19 cellular contexts compared by ENCODE assay signal in the genomic region with DNA sequence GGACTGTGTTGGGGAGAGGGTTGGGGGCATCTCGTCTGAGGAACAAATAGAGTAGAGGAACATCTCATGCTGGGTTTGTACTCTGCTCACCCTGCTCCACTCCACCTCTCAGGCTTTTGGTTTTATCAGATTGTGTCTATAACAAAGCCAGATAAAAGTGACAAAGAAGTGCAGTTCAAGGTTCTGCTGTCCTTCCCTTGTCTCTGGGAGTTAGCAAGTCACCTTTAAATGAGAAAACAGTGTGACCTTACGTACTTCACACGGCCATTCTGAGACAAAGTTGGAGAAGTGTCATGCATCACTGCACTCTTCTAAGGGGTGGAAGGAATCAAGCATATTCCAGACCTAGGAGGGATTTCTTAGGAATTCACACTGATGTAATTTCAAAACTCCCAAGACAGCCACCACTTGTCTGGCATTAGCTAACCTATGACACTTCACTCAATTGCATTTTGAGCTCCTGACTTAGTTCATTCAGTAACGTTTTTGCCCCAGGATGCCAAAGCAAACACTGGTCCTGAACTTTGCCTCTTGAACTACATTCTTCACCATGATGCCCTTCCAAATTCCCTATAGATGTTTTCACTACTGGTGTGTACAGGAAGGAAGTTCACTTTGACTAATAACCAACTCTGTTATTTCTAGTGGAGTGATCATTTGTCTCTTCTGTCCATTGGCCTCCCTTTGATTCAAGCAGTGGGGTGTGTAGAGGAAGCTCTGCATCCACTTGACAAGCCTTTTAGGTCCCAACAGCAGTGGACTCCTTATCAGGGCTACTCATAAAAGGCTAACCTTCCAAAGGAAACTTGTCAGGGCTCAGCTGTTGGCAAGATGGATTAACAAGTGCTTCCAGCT.
DNase-seq lines count a peak whose midpoint lies in the region; ATAC-seq, FAIRE-seq and TF ChIP-seq lines count a peak whose summit lies in the region.
"Had no signal": no experiment of that assay in that cellular context is flagged by ENCODE, and none has a peak within 500 bp of the region (broad histone marks: within the 10 kb centered on the region; RNA-seq: fewer than 3 reads in every experiment).

No MANE protein-coding gene starts in this region.

- H3K27ac Mint-ChIP-seq in GM23338: no peak overlapping the region
- H3K27ac Mint-ChIP-seq: IgD-negative memory B cell, neural progenitor cell had no signal

- H3K4me2 ChIP-seq in GM23338: no peak overlapping the region
- H3K4me2 ChIP-seq: BLaER1 treated with 17β-estradiol and CSF1 and Interleukin-3, amounts not matched to agents 10 nM and 100 nM; neural progenitor cell had no signal

- FAIRE-seq in bronchial epithelial cell (lab: Jason Lieb, UNC): peak; percentile 7
- no peak for FAIRE-seq in small intestine (lab: Jason Lieb, UNC)

- no peak overlapping the region for H3K9ac ChIP-seq in liver (ENCODE audit: low read depth in 1 of 2, low read length in 2 of 2)
- H3K9ac ChIP-seq: BLaER1 treated with 17β-estradiol and CSF1 and Interleukin-3, amounts not matched to agents 10 nM and 100 nM; neural progenitor cell had no signal

- H3K9me3 ChIP-seq in liver (ENCODE audit: control insufficient read depth in 4 of 4, low read length in 3 of 4) (peaks cover 0 to 2% (median 0%) of the 10 kb centered on the region in 4 donors), small intestine (ENCODE audit: control insufficient read depth, low read depth) (no peaks in the 10 kb centered on the region)

- H3K4me3 Mint-ChIP-seq in GM23338: no peak overlapping the region
- H3K4me3 Mint-ChIP-seq: IgD-negative memory B cell, neural progenitor cell had no signal

- TF ChIP-seq CTCF in bronchial epithelial cell (IDR thresholded peaks at IDR 0.05; ENCODE audit: insufficient read depth, low read length, severe bottlenecking) (no peak), liver (IDR thresholded peaks at IDR 0.05; ENCODE audit: low read depth, low read length, missing input control) (no peak), GM23338 (conservative IDR thresholded peaks at IDR 0.05; ENCODE audit: low read depth in 2 of 2) (no peak)

- H3K36me3 ChIP-seq in bronchial epithelial cell (ENCODE audit: control insufficient read depth, insufficient read depth, low read length): no peaks in the 10 kb centered on the region
- H3K36me3 ChIP-seq in liver (ENCODE audit: control insufficient read depth in 4 of 4, insufficient read depth in 3 of 4, low read depth in 1 of 4, low read length in 3 of 4): no peaks in the 10 kb centered on the region
- no peaks in the 10 kb centered on the region for H3K36me3 ChIP-seq in small intestine (ENCODE audit: control insufficient read depth in 2 of 2, insufficient read depth in 2 of 2, low read length in 2 of 2)
- no peaks in the 10 kb centered on the region for H3K36me3 ChIP-seq in GM23338 (ENCODE audit: insufficient read depth)
- H3K36me3 ChIP-seq: BLaER1 treated with 17β-estradiol and CSF1 and Interleukin-3, amounts not matched to agents 10 nM and 100 nM; neural progenitor cell had no signal

- ATAC-seq in HG02763 (IDR thresholded peaks at IDR 0.05; ENCODE audit: unreplicated experiment) (no peak), GM23338 (no peak), GM19328 (IDR thresholded peaks at IDR 0.05; ENCODE audit: unreplicated experiment) (no peak)

- peak; percentile 42 to 53 for TF ChIP-seq RAD21 in liver (IDR thresholded peaks at IDR 0.05)

- peak overlapping the region; percentile 86 to 93 for H3K27ac ChIP-seq in liver (ENCODE audit: low read depth in 1 of 2, low read length in 2 of 2)
- peak overlapping the region; percentile 64 to 68 for H3K27ac ChIP-seq in small intestine (ENCODE audit: low read depth in 1 of 2, low read length in 1 of 2)
- H3K27ac ChIP-seq in GM23338 (ENCODE audit: low read depth): no peak overlapping the region
- H3K27ac ChIP-seq: BLaER1 treated with 17β-estradiol and CSF1 and Interleukin-3, amounts not matched to agents 10 nM and 100 nM; dorsolateral prefrontal cortex; neural progenitor cell; SK-N-MC had no signal

- H3K4me3 ChIP-seq in bronchial epithelial cell (ENCODE audit: low read depth, low read length) (no peak overlapping the region), liver (ENCODE audit: low read depth in 1 of 3, low read length in 3 of 3) (no peak overlapping the region), small intestine (ENCODE audit: low read depth in 1 of 2, low read length in 2 of 2) (no peak overlapping the region), GM23338 (no peak overlapping the region)
- H3K4me3 ChIP-seq: BLaER1 treated with 17β-estradiol and CSF1 and Interleukin-3, amounts not matched to agents 10 nM and 100 nM; dorsolateral prefrontal cortex; neural progenitor cell; SK-N-MC had no signal

- no peaks in the 10 kb centered on the region for H3K79me2 ChIP-seq in GM23338 (replicated peaks; ENCODE audit: insufficient read depth)

- WGBS in liver: 39% methylated on average over 4 of the region's 4 CpGs
- 38 to 55% (median 41%) methylated on average over 4 of the region's 4 CpGs for WGBS in small intestine, 3 donors

- no peaks in the 10 kb centered on the region for H3F3A ChIP-seq in GM23338 (replicated peaks; ENCODE audit: low read depth)

- peaks cover 38% of the 10 kb centered on the region for H3K9me3 Mint-ChIP-seq in GM23338

- H3K4me1 ChIP-seq in liver (ENCODE audit: control insufficient read depth in 4 of 4, insufficient read depth in 4 of 4, low read length in 3 of 4): peaks cover 0 to 28% (median 22%) of the 10 kb centered on the region in 4 donors
- peaks cover 5 to 8% of the 10 kb centered on the region in 2 donors for H3K4me1 ChIP-seq in small intestine (ENCODE audit: control insufficient read depth in 2 of 2, insufficient read depth in 1 of 2, low read depth in 1 of 2, low read length in 1 of 2)
- H3K4me1 ChIP-seq in GM23338 (ENCODE audit: insufficient read depth): no peaks in the 10 kb centered on the region
- H3K4me1 ChIP-seq: BLaER1 treated with 17β-estradiol and CSF1 and Interleukin-3, amounts not matched to agents 10 nM and 100 nM; neural progenitor cell had no signal

- H3K27me3 ChIP-seq in bronchial epithelial cell (ENCODE audit: control insufficient read depth, insufficient read depth, low read length) (no peaks in the 10 kb centered on the region), liver (ENCODE audit: control insufficient read depth in 4 of 4, insufficient read depth in 4 of 4, low read length in 3 of 4) (no peaks in the 10 kb centered on the region), small intestine (ENCODE audit: control insufficient read depth in 2 of 2, insufficient read depth in 2 of 2, low read length in 2 of 2) (no peaks in the 10 kb centered on the region), GM23338 (ENCODE audit: insufficient read depth) (no peaks in the 10 kb centered on the region)
- H3K27me3 ChIP-seq: BLaER1 treated with 17β-estradiol and CSF1 and Interleukin-3, amounts not matched to agents 10 nM and 100 nM; dorsolateral prefrontal cortex; neural progenitor cell had no signal

- H2AFZ ChIP-seq in GM23338: no peak overlapping the region
- H2AFZ ChIP-seq: neural progenitor cell had no signal

- peaks cover 27% of the 10 kb centered on the region for H3K36me3 Mint-ChIP-seq in GM23338 (ENCODE audit: low read depth)
- H3K36me3 Mint-ChIP-seq: IgD-negative memory B cell had no signal

- no peaks in the 10 kb centered on the region for H4K20me1 ChIP-seq in GM23338 (replicated peaks; ENCODE audit: insufficient read depth)
- H4K20me1 ChIP-seq: BLaER1 treated with 17β-estradiol and CSF1 and Interleukin-3, amounts not matched to agents 10 nM and 100 nM had no signal

- peak; percentile 49 for DNase-seq in LoVo (ENCODE audit: low spot score)
- no peak for DNase-seq in bronchial epithelial cell (ENCODE audit: low read depth)
- DNase-seq in small intestine: peak; percentile 72
- DNase-seq in NCI-H526 treated with DMSO at 0.1 percent for 48 hours (lab: John Stamatoyannopoulos, UW): no peak
- DNase-seq in GM23338 (ENCODE audit: low spot score): no peak
- DNase-seq: activated CD4-positive, alpha-beta T cell treated with anti-CD3 and anti-CD28 coated beads, Interleukin-2, amount 50 U/mL, for 48 hours; amygdala; DMS79; dorsolateral prefrontal cortex; hippocampal formation; NCI-H2227 treated with DMSO at 0.1 percent for 48 hours; stimulated activated naive CD4-positive, alpha-beta T cell treated with Interleukin-2 at 50 U/mL for 16 hours had no signal

- H3K9me2 ChIP-seq in GM23338 (ENCODE audit: insufficient read depth): peaks cover 7% of the 10 kb centered on the region

- H3K27me3 Mint-ChIP-seq in GM23338 (ENCODE audit: insufficient read depth, low read depth, poor library complexity): peaks cover 2% of the 10 kb centered on the region

- H3K4me1 Mint-ChIP-seq in GM23338: no peaks in the 10 kb centered on the region
- H3K4me1 Mint-ChIP-seq: IgD-negative memory B cell had no signal

TF ChIP-seq in liver, 16 proteins besides CTCF, POLR2A, EP300 and RAD21 (continues in another document):
- TF ChIP-seq SP1 (IDR thresholded peaks at IDR 0.05) (peak; percentile 98), ATF3 (IDR thresholded peaks at IDR 0.05) (peak; percentile 41), FOXA1 (IDR thresholded peaks at IDR 0.05) (peak; percentile 84), NR2F2 (IDR thresholded peaks at IDR 0.05) (peak; percentile 74), HNF4A (conservative IDR thresholded peaks at IDR 0.05) (peak; percentile 92 to 93), EGR1 (IDR thresholded peaks at IDR 0.05; ENCODE audit: low read depth in 2 of 2) (peak in 1 of 2 donors; percentile 85), TAF1 (conservative IDR thresholded peaks at IDR 0.05) (peak; percentile 38)

TF ChIP-seq in GM23338, 12 proteins besides CTCF, POLR2A, EP300 and RAD21 (continues in another document):
- TF ChIP-seq EZH2phosphoT487 (IDR thresholded peaks at IDR 0.05; ENCODE audit: unreplicated experiment): no peak
- TF ChIP-seq, protein P1, sequence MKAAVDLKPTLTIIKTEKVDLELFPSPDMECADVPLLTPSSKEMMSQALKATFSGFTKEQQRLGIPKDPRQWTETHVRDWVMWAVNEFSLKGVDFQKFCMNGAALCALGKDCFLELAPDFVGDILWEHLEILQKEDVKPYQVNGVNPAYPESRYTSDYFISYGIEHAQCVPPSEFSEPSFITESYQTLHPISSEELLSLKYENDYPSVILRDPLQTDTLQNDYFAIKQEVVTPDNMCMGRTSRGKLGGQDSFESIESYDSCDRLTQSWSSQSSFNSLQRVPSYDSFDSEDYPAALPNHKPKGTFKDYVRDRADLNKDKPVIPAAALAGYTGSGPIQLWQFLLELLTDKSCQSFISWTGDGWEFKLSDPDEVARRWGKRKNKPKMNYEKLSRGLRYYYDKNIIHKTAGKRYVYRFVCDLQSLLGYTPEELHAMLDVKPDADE (IDR thresholded peaks at IDR 0.05): no peak
- TF ChIP-seq NANOG (IDR thresholded peaks at IDR 0.05; ENCODE audit: borderline replicate concordance): no peak
- no peak for TF ChIP-seq JUNB (IDR thresholded peaks at IDR 0.05; ENCODE audit: unreplicated experiment)
- TF ChIP-seq CREB1 (CRISPR knock-in tag; IDR thresholded peaks at IDR 0.05; ENCODE audit: low read depth): no peak
- no peak for TF ChIP-seq EZH2 (IDR thresholded peaks at IDR 0.05; ENCODE audit: low read depth, unreplicated experiment)
- no peak for TF ChIP-seq POLR2AphosphoS5 (IDR thresholded peaks at IDR 0.05; ENCODE audit: low read depth)
- TF ChIP-seq ZNF114 (CRISPR knock-in tag; IDR thresholded peaks at IDR 0.05): no peak

Comparison
In these comparisons a context has a peak if more than half of its experiments do, and no peak if none do; other contexts are left out.
1. DNase-seq: peak in LoVo (single experiment) and small intestine (single experiment); none in bronchial epithelial cell (single experiment), NCI-H526 treated with DMSO at 0.1 percent for 48 hours (single experiment) and GM23338 (single experiment).